18 cellular contexts compared by ENCODE assay signal in the genomic region with DNA sequence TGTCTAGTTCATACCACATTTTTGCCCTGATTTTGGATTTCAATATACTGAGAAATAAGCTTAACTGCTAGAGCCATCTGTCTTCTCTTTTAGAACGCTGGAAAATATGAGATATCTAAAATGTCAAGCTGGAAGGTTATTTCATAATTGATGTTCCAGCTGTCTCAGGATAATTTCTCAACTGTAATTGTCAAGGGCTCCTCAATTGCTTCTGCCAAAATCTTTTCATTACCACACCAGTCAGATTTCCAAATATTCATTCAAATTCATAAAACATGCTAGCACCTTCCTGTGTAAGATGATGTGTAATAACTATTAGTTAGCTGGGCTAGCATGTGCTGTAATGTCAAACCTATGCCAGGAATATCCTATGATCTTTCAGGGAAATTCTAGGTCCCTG.
"Had no signal": no experiment of that assay in that cellular context is flagged by ENCODE, and none has a peak within 500 bp of the region (broad histone marks: within the 10 kb centered on the region; RNA-seq: fewer than 3 reads in every experiment).

No MANE protein-coding gene starts in this region.

- H3K27ac ChIP-seq: dorsolateral prefrontal cortex, left lung, pancreas, skin epidermis, uterus had no signal

- H3K4me1 Mint-ChIP-seq: immature natural killer cell had no signal

- H3K4me1 ChIP-seq: left lung, pancreas, uterus had no signal

- H3K9me3 ChIP-seq: pancreas, uterus had no signal

- DNase-seq: cortex of kidney; dorsolateral prefrontal cortex; effector CD8-positive, alpha-beta T cell; immature natural killer cell; left lung; mesenchymal stem cell; naive B cell; occipital lobe; pancreas; stimulated activated CD4-positive, alpha-beta T cell treated with anti-CD3 and anti-CD28 coated beads, Interleukin-2, amount 100 ng/mL, for 24 hours; stimulated activated naive CD4-positive, alpha-beta T cell treated with Interleukin-2 at 50 U/mL for 16 hours; uterus had no signal

- H3K36me3 ChIP-seq: left lung, pancreas, uterus had no signal

- H3K27me3 ChIP-seq: left lung, pancreas, uterus had no signal

- H3K36me3 Mint-ChIP-seq: naive B cell, type B pancreatic cell had no signal

- H3K9me3 Mint-ChIP-seq: immature natural killer cell, nephron, type B pancreatic cell had no signal

- H3K4me3 Mint-ChIP-seq: immature natural killer cell, naive B cell, nephron, type B pancreatic cell had no signal

- H3K4me3 ChIP-seq: dorsolateral prefrontal cortex, left lung, lung, pancreas, skin epidermis, uterus had no signal

- H3K27ac Mint-ChIP-seq: immature natural killer cell, naive B cell, nephron, progenitor cell of endocrine pancreas, type B pancreatic cell had no signal

- ATAC-seq: left lung, pancreas, sciatic nerve had no signal
